11 cellular contexts compared by ENCODE assay signal in the genomic region with DNA sequence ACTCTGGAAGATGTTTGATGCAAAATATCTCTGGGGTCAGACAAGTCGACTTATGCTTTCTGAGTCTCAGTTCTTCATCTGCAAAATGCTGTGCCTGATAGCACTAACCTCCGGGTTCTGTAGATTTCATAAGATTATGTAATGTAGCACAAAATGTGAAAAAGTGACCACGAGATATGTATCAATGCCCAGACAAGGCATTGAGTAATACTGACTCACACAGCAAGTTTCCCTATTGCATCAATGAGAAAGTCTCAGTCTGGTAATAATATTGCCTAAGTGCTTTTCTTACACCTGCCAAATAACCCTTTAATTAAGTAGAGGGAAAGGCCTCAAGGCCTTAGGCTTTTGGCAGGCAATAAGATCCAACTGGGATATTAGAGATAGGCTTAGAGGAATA. TPM values are rescaled to one million over a fixed set of nuclear protein-coding genes. Genes with fewer than 3 reads are reported as not detected.
DNase-seq lines count a peak whose midpoint lies in the region; ATAC-seq and TF ChIP-seq lines count a peak whose summit lies in the region.
"Had no signal": no experiment of that assay in that cellular context is flagged by ENCODE, and none has a peak within 500 bp of the region (broad histone marks: within the 10 kb centered on the region; RNA-seq: fewer than 3 reads in every experiment).

No MANE protein-coding gene starts in this region.

- DNase-seq in BJ (ENCODE audit: low read depth) (peak; percentile 9), mammary epithelial cell (peak; percentile 94), non-pigmented ciliary epithelial cell (ENCODE audit: low read depth) (peak; percentile 14), NCI-H524 (lab: John Stamatoyannopoulos, UW) (no peak), smooth muscle cell (lab: John Stamatoyannopoulos, UW; ENCODE audit: unreplicated experiment) (no peak)
- DNase-seq in activated T-helper 2 cell treated with anti-CD3 and anti-CD28 coated beads, Interferon-gamma antibody, Interleukin-2, Interleukin-4, amounts not matched to agents 10 μg/mL and 5 μg/mL and 100 μg/mL, durations not matched to agents 14 hours and 24 hours and 36 hours (ENCODE audit: low spot score), result no peak
- DNase-seq: activated CD8-positive, alpha-beta T cell treated with anti-CD3 and anti-CD28 coated beads, Interleukin-2, amount 10 ng/mL, durations not matched to agents 7 days and 5 days; NCI-H2227 treated with DMSO at 0.1 percent for 48 hours had no signal

- in situ Hi-C loops in mammary epithelial cell (cut with MboI; ENCODE audit: low sequenced_read_pairs in 2 of 2), result no loop called here

- POLR2A ChIA-PET in BJ (lab: Charles Lee), result no interaction called here

- H3K36me3 ChIP-seq in BJ (ENCODE audit: control insufficient read depth, insufficient read depth, low read length), result no peaks in the 10 kb centered on the region
- no peaks in the 10 kb centered on the region for H3K36me3 ChIP-seq in Loucy (ENCODE audit: insufficient read depth, low read length)
- H3K36me3 ChIP-seq in mammary epithelial cell (ENCODE audit: insufficient read depth, low read length), result no peaks in the 10 kb centered on the region
- H3K36me3 ChIP-seq in smooth muscle cell (ENCODE audit: low read depth), result no peaks in the 10 kb centered on the region

- no peaks in the 10 kb centered on the region for H3F3A ChIP-seq in Loucy (ENCODE audit: low read depth)
- H3F3A ChIP-seq in smooth muscle cell (ENCODE audit: low read depth), result no peaks in the 10 kb centered on the region

- intact Hi-C loops in mammary epithelial cell (cut with micrococcal nuclease), result no loop called here
- intact Hi-C loops in activated T-helper 2 cell treated with anti-CD3 and anti-CD28 coated beads, Interferon-gamma antibody, Interleukin-2, Interleukin-4, amounts not matched to agents 10 μg/mL and 5 μg/mL and 100 μg/mL, durations not matched to agents 14 hours and 24 hours and 36 hours (cut with micrococcal nuclease), result no loop called here

- no peaks in the 10 kb centered on the region for H3K9me2 ChIP-seq in Loucy (replicated peaks; ENCODE audit: low read depth, low read length)

- no peaks in the 10 kb centered on the region for H3K9me3 Mint-ChIP-seq in activated T-helper 2 cell treated with anti-CD3 and anti-CD28 coated beads, Interferon-gamma antibody, Interleukin-2, Interleukin-4, amounts not matched to agents 10 μg/mL and 5 μg/mL and 100 μg/mL, durations not matched to agents 14 hours and 24 hours and 36 hours

- no peaks in the 10 kb centered on the region for H3K4me1 Mint-ChIP-seq in activated T-helper 2 cell treated with anti-CD3 and anti-CD28 coated beads, Interferon-gamma antibody, Interleukin-2, Interleukin-4, amounts not matched to agents 10 μg/mL and 5 μg/mL and 100 μg/mL, durations not matched to agents 14 hours and 24 hours and 36 hours (ENCODE audit: low read depth)

- H3K36me3 Mint-ChIP-seq in activated T-helper 2 cell treated with anti-CD3 and anti-CD28 coated beads, Interferon-gamma antibody, Interleukin-2, Interleukin-4, amounts not matched to agents 10 μg/mL and 5 μg/mL and 100 μg/mL, durations not matched to agents 14 hours and 24 hours and 36 hours (ENCODE audit: low read depth), result no peaks in the 10 kb centered on the region

- H3K27me3 Mint-ChIP-seq in activated T-helper 2 cell treated with anti-CD3 and anti-CD28 coated beads, Interferon-gamma antibody, Interleukin-2, Interleukin-4, amounts not matched to agents 10 μg/mL and 5 μg/mL and 100 μg/mL, durations not matched to agents 14 hours and 24 hours and 36 hours (ENCODE audit: low read depth), result peaks cover 23% of the 10 kb centered on the region

- H4K20me1 ChIP-seq in Loucy (ENCODE audit: insufficient read depth, low read length, poor library complexity, severe bottlenecking) (no peaks in the 10 kb centered on the region), mammary epithelial cell (ENCODE audit: insufficient read depth, low read length) (no peaks in the 10 kb centered on the region), smooth muscle cell (ENCODE audit: low read depth) (no peaks in the 10 kb centered on the region)

- H3K27ac ChIP-seq in mammary epithelial cell (ENCODE audit: insufficient read depth, low read depth, low read length), result peak overlapping the region; percentile 64
- no peak overlapping the region for H3K27ac ChIP-seq in smooth muscle cell (ENCODE audit: low read depth)
- H3K27ac ChIP-seq: C4-2B had no signal

- H3K9me3 ChIP-seq in Loucy (ENCODE audit: insufficient read depth, low read depth, low read length), result no peaks in the 10 kb centered on the region
- H3K9me3 ChIP-seq in mammary epithelial cell (replicated peaks; ENCODE audit: insufficient read depth, low read length), result no peaks in the 10 kb centered on the region
- H3K9me3 ChIP-seq in smooth muscle cell (replicated peaks; ENCODE audit: low read depth), result no peaks in the 10 kb centered on the region

- dilution Hi-C loops in mammary epithelial cell (cut with HindIII; ENCODE audit: low sequenced_read_pairs), result no loop called here

- CTCF ChIA-PET in BJ (lab: Yijun Ruan, JAX) (no interaction called here), mammary epithelial cell (lab: Charles Lee; ENCODE audit: low non-redundant PET) (no interaction called here)

- TF ChIP-seq CTCF in BJ (IDR thresholded peaks at IDR 0.05; ENCODE audit: insufficient read depth, low read depth, low read length) (no peak), Loucy (conservative IDR thresholded peaks at IDR 0.05; ENCODE audit: low read length) (no peak), mammary epithelial cell (conservative IDR thresholded peaks at IDR 0.05 in 1 of 2, IDR thresholded peaks at IDR 0.05 in 1 of 2; ENCODE audit: extremely low read depth in 1 of 2, insufficient read depth in 1 of 2, low read depth in 1 of 2, low read length in 2 of 2) (no peak), smooth muscle cell (IDR thresholded peaks at IDR 0.05; ENCODE audit: borderline replicate concordance, insufficient read depth, poor library complexity, severe bottlenecking) (no peak)

- ATAC-seq in GM19328 (IDR thresholded peaks at IDR 0.05; ENCODE audit: unreplicated experiment), result no peak
- ATAC-seq: activated CD8-positive, alpha-beta T cell treated with anti-CD3 and anti-CD28 coated beads, Interleukin-2, amount 10 ng/mL, durations not matched to agents 7 days and 5 days had no signal

- H3K9ac ChIP-seq in Loucy (ENCODE audit: low read depth, low read length, poor library complexity, severe bottlenecking), result peak overlapping the region; percentile 21
- H3K9ac ChIP-seq in mammary epithelial cell (ENCODE audit: insufficient read depth, low read length), result no peak overlapping the region
- H3K9ac ChIP-seq in smooth muscle cell (ENCODE audit: low read depth), result no peak overlapping the region

- H2AFZ ChIP-seq in Loucy (ENCODE audit: low read length) (no peak overlapping the region), mammary epithelial cell (ENCODE audit: low read depth, low read length) (no peak overlapping the region), smooth muscle cell (ENCODE audit: low read depth) (no peak overlapping the region)

- WGBS in mammary epithelial cell (ENCODE audit: low coverage, missing lambda C conversion rate), result 0% methylated on average over 3 of the region's 3 CpGs
- 50% methylated on average over 3 of the region's 3 CpGs for WGBS in smooth muscle cell (ENCODE audit: low lambda C conversion rate)

- H3K27me3 ChIP-seq in BJ (ENCODE audit: control insufficient read depth, insufficient read depth, low read length) (peaks cover 3% of the 10 kb centered on the region), Loucy (ENCODE audit: insufficient read depth, low read length, poor library complexity, severe bottlenecking) (no peaks in the 10 kb centered on the region), mammary epithelial cell (ENCODE audit: insufficient read depth, low read length) (no peaks in the 10 kb centered on the region), smooth muscle cell (ENCODE audit: low read depth) (peaks cover 38% of the 10 kb centered on the region)

- H3K27ac Mint-ChIP-seq in activated T-helper 2 cell treated with anti-CD3 and anti-CD28 coated beads, Interferon-gamma antibody, Interleukin-2, Interleukin-4, amounts not matched to agents 10 μg/mL and 5 μg/mL and 100 μg/mL, durations not matched to agents 14 hours and 24 hours and 36 hours, result no peak overlapping the region
- H3K27ac Mint-ChIP-seq: activated CD8-positive, alpha-beta T cell treated with anti-CD3 and anti-CD28 coated beads, Interleukin-2, amount 10 ng/mL, durations not matched to agents 7 days and 5 days had no signal

- peak overlapping the region; percentile 28 for H3K4me2 ChIP-seq in Loucy (ENCODE audit: low read depth, low read length, poor library complexity, severe bottlenecking)
- H3K4me2 ChIP-seq in mammary epithelial cell (ENCODE audit: insufficient read depth, low read depth, low read length), result peak overlapping the region; percentile 56
- no peak overlapping the region for H3K4me2 ChIP-seq in smooth muscle cell

- H3K79me2 ChIP-seq in Loucy (ENCODE audit: insufficient read depth, low read length), result no peaks in the 10 kb centered on the region
- H3K79me2 ChIP-seq in mammary epithelial cell (ENCODE audit: insufficient read depth, low read length), result no peaks in the 10 kb centered on the region
- H3K79me2 ChIP-seq in smooth muscle cell (ENCODE audit: low read depth), result no peaks in the 10 kb centered on the region

- no peak overlapping the region for H3K4me3 Mint-ChIP-seq in activated T-helper 2 cell treated with anti-CD3 and anti-CD28 coated beads, Interferon-gamma antibody, Interleukin-2, Interleukin-4, amounts not matched to agents 10 μg/mL and 5 μg/mL and 100 μg/mL, durations not matched to agents 14 hours and 24 hours and 36 hours (ENCODE audit: low read depth)
- H3K4me3 Mint-ChIP-seq: activated CD8-positive, alpha-beta T cell treated with anti-CD3 and anti-CD28 coated beads, Interleukin-2, amount 10 ng/mL, durations not matched to agents 7 days and 5 days had no signal

- BruUV-seq in mammary epithelial cell (replicated peaks; lab: Mats Ljungman, UMichigan), result no TSS peak

- H3K4me1 ChIP-seq in Loucy (ENCODE audit: insufficient read depth, low read length, poor library complexity, severe bottlenecking) (peaks cover 59% of the 10 kb centered on the region), mammary epithelial cell (ENCODE audit: insufficient read depth, low read length) (peaks cover 24% of the 10 kb centered on the region), smooth muscle cell (ENCODE audit: low read depth) (no peaks in the 10 kb centered on the region)

- H3K4me3 ChIP-seq in BJ (ENCODE audit: low read depth, low read length) (no peak overlapping the region), Loucy (ENCODE audit: low read length, poor library complexity, severe bottlenecking) (no peak overlapping the region), mammary epithelial cell (replicated peaks in 1 of 3; ENCODE audit: insufficient read depth in 1 of 3, low read depth in 2 of 3, low read length in 3 of 3) (no peak overlapping the region), smooth muscle cell (no peak overlapping the region)

RNA-seq across cellular contexts. Expression of gene MMP2, which starts 41.4 kb away (rescaled TPM):
- polyA plus RNA-seq in BJ (2011; rRNA removed) (1,167 and 1,609 TPM in 2 replicates), mammary epithelial cell (24.9 TPM), smooth muscle cell (688 and 746 TPM in 2 replicates)
- polyA minus RNA-seq in BJ (2011; rRNA and poly(A)+ RNA removed), result 356 and 472 TPM in 2 replicates
- total RNA-seq in mammary epithelial cell (10 to 100 TPM; 18.2 to 68.2 TPM), smooth muscle cell (431 and 446 TPM in 2 replicates)
- 35.5 TPM for polyA minus RNA-seq in mammary epithelial cell
- total RNA-seq in activated T-helper 2 cell treated with anti-CD3 and anti-CD28 coated beads, Interferon-gamma antibody, Interleukin-2, Interleukin-4, amounts not matched to agents 10 μg/mL and 5 μg/mL and 100 μg/mL, durations not matched to agents 14 hours and 24 hours and 36 hours, result 0.11 and 0.34 TPM in 2 replicates
- total RNA-seq: activated CD8-positive, alpha-beta T cell treated with anti-CD3 and anti-CD28 coated beads, Interleukin-2, amount 10 ng/mL, durations not matched to agents 7 days and 5 days had no signal

Comparison
In these comparisons a context has a peak if more than half of its experiments do, and no peak if none do; other contexts are left out.
1. DNase-seq: peak in BJ (single experiment), mammary epithelial cell (single experiment) and non-pigmented ciliary epithelial cell (single experiment); none in NCI-H524 (0 of 2), activated T-helper 2 cell treated with anti-CD3 and anti-CD28 coated beads, Interferon-gamma antibody, Interleukin-2, Interleukin-4, amounts not matched to agents 10 μg/mL and 5 μg/mL and 100 μg/mL, durations not matched to agents 14 hours and 24 hours and 36 hours (single experiment) and smooth muscle cell (single experiment).
2. RNA of gene MMP2, which starts 41.4 kb away (total RNA-seq): 431 to 446 TPM in smooth muscle cell and 18.2 to 68.2 TPM in mammary epithelial cell; 0.11 to 0.34 TPM in activated T-helper 2 cell treated with anti-CD3 and anti-CD28 coated beads, Interferon-gamma antibody, Interleukin-2, Interleukin-4, amounts not matched to agents 10 μg/mL and 5 μg/mL and 100 μg/mL, durations not matched to agents 14 hours and 24 hours and 36 hours; every median in the first group is over 10 times any median in the second.